1 cellular context compared by ENCODE assay signal in genomic region chr1:62407398-62408009, GRCh38.
TF ChIP-seq lines count a peak whose summit lies in the region.

No MANE protein-coding gene starts in this region.

TF ChIP-seq in IMR-90, 13 proteins besides CTCF, POLR2A, EP300 and RAD21:
- TF ChIP-seq MAFK (IDR thresholded peaks at IDR 0.05; ENCODE audit: low read depth, low read length) (no peak), SMC3 (IDR thresholded peaks at IDR 0.05; ENCODE audit: low read depth, low read length) (peak; percentile 71)
